ENCODE assay signal across 1 cellular context in the genomic region with DNA sequence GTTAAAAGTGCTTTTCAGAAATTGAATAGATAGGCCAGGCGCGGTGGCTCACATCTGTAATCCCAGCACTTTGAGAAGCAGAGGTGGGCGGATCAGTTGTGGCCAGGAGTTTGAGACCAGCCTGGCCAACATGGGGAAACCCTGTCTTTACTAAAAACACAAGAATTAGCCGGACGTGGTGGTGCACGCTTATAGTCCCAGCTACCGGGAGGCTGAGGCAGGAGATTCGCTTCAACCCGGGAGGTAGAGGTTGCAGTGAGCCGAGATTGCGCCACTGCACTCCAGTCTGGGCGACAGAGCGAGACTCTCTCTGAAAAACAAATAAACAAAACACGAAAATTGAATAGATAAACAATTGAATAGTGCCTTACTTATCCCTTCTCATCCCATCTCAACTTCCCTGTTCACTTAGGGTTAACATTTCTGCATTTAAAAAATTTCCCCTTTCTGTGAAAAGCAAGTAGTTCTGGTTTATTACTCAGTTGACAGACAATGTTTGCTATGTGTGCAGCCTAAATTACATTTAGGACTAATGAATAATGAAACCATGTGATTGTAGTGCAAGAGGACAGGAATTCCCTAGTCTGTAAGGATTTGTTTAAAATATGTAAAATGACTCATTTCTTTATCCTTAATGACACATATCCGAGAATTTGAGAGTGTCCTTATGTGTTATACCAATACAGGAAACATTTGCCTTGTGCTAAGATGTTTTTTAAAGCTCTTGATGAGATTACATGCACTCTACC.
TF ChIP-seq lines count a peak whose summit lies in the region.

No MANE protein-coding gene starts in this region.

TF ChIP-seq in GM12878, 131 proteins besides CTCF, POLR2A, EP300 and RAD21 (continued from another document):
- TF ChIP-seq, protein P1, sequence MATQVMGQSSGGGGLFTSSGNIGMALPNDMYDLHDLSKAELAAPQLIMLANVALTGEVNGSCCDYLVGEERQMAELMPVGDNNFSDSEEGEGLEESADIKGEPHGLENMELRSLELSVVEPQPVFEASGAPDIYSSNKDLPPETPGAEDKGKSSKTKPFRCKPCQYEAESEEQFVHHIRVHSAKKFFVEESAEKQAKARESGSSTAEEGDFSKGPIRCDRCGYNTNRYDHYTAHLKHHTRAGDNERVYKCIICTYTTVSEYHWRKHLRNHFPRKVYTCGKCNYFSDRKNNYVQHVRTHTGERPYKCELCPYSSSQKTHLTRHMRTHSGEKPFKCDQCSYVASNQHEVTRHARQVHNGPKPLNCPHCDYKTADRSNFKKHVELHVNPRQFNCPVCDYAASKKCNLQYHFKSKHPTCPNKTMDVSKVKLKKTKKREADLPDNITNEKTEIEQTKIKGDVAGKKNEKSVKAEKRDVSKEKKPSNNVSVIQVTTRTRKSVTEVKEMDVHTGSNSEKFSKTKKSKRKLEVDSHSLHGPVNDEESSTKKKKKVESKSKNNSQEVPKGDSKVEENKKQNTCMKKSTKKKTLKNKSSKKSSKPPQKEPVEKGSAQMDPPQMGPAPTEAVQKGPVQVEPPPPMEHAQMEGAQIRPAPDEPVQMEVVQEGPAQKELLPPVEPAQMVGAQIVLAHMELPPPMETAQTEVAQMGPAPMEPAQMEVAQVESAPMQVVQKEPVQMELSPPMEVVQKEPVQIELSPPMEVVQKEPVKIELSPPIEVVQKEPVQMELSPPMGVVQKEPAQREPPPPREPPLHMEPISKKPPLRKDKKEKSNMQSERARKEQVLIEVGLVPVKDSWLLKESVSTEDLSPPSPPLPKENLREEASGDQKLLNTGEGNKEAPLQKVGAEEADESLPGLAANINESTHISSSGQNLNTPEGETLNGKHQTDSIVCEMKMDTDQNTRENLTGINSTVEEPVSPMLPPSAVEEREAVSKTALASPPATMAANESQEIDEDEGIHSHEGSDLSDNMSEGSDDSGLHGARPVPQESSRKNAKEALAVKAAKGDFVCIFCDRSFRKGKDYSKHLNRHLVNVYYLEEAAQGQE (IDR thresholded peaks at IDR 0.05; ENCODE audit: low read depth, low read length): no peak
- no peak for TF ChIP-seq STAT1 (conservative IDR thresholded peaks at IDR 0.05)
- TF ChIP-seq RAD51 (IDR thresholded peaks at IDR 0.05): no peak
- TF ChIP-seq YBX1 (IDR thresholded peaks at IDR 0.05): no peak
- TF ChIP-seq SRF (IDR thresholded peaks at IDR 0.05; ENCODE audit: low read depth in 2 of 2, low read length in 2 of 2): no peak
- no peak for TF ChIP-seq MEF2A (IDR thresholded peaks at IDR 0.05; ENCODE audit: insufficient read depth, low read depth, low read length)
- no peak for TF ChIP-seq TBL1XR1 (IDR thresholded peaks at IDR 0.05; ENCODE audit: low read depth, low read length)
- no peak for TF ChIP-seq BMI1 (IDR thresholded peaks at IDR 0.05; ENCODE audit: borderline replicate concordance)
- no peak for TF ChIP-seq SPI1 (IDR thresholded peaks at IDR 0.05; ENCODE audit: borderline replicate concordance, insufficient read depth, low read depth, low read length)
- TF ChIP-seq KLF5 (IDR thresholded peaks at IDR 0.05; ENCODE audit: partially characterized antibody): no peak
- TF ChIP-seq, protein P2, sequence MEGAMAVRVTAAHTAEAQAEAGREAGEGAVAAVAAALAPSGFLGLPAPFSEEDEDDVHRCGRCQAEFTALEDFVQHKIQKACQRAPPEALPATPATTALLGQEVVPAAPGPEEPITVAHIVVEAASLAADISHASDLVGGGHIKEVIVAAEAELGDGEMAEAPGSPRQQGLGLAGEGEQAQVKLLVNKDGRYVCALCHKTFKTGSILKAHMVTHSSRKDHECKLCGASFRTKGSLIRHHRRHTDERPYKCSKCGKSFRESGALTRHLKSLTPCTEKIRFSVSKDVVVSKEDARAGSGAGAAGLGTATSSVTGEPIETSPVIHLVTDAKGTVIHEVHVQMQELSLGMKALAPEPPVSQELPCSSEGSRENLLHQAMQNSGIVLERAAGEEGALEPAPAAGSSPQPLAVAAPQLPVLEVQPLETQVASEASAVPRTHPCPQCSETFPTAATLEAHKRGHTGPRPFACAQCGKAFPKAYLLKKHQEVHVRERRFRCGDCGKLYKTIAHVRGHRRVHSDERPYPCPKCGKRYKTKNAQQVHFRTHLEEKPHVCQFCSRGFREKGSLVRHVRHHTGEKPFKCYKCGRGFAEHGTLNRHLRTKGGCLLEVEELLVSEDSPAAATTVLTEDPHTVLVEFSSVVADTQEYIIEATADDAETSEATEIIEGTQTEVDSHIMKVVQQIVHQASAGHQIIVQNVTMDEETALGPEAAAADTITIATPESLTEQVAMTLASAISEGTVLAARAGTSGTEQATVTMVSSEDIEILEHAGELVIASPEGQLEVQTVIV (IDR thresholded peaks at IDR 0.05; ENCODE audit: borderline replicate concordance, partially characterized antibody): no peak
- TF ChIP-seq ZNF622 (IDR thresholded peaks at IDR 0.05): no peak
- no peak for TF ChIP-seq WRNIP1 (IDR thresholded peaks at IDR 0.05; ENCODE audit: borderline replicate concordance, low read depth, low read length)
- TF ChIP-seq, protein P3, sequence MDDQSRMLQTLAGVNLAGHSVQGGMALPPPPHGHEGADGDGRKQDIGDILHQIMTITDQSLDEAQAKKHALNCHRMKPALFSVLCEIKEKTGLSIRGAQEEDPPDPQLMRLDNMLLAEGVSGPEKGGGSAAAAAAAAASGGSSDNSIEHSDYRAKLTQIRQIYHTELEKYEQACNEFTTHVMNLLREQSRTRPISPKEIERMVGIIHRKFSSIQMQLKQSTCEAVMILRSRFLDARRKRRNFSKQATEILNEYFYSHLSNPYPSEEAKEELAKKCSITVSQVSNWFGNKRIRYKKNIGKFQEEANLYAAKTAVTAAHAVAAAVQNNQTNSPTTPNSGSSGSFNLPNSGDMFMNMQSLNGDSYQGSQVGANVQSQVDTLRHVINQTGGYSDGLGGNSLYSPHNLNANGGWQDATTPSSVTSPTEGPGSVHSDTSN (IDR thresholded peaks at IDR 0.05; ENCODE audit: insufficient replicate concordance, low read depth, low read length): no peak
- TF ChIP-seq NBN (IDR thresholded peaks at IDR 0.05): peak; percentile 49; the same call in 1 of the 2 replicates
- TF ChIP-seq NR2C1 (IDR thresholded peaks at IDR 0.05): no peak
- TF ChIP-seq, protein P4, sequence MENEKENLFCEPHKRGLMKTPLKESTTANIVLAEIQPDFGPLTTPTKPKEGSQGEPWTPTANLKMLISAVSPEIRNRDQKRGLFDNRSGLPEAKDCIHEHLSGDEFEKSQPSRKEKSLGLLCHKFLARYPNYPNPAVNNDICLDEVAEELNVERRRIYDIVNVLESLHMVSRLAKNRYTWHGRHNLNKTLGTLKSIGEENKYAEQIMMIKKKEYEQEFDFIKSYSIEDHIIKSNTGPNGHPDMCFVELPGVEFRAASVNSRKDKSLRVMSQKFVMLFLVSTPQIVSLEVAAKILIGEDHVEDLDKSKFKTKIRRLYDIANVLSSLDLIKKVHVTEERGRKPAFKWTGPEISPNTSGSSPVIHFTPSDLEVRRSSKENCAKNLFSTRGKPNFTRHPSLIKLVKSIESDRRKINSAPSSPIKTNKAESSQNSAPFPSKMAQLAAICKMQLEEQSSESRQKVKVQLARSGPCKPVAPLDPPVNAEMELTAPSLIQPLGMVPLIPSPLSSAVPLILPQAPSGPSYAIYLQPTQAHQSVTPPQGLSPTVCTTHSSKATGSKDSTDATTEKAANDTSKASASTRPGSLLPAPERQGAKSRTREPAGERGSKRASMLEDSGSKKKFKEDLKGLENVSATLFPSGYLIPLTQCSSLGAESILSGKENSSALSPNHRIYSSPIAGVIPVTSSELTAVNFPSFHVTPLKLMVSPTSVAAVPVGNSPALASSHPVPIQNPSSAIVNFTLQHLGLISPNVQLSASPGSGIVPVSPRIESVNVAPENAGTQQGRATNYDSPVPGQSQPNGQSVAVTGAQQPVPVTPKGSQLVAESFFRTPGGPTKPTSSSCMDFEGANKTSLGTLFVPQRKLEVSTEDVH (IDR thresholded peaks at IDR 0.05; ENCODE audit: low read depth, partially characterized antibody): no peak
- no peak for TF ChIP-seq FOXK2 (IDR thresholded peaks at IDR 0.05)
- no peak for TF ChIP-seq TCF12 (IDR thresholded peaks at IDR 0.05; ENCODE audit: low read depth, low read length)
- TF ChIP-seq, protein P5, sequence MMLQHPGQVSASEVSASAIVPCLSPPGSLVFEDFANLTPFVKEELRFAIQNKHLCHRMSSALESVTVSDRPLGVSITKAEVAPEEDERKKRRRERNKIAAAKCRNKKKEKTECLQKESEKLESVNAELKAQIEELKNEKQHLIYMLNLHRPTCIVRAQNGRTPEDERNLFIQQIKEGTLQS (IDR thresholded peaks at IDR 0.05; ENCODE audit: borderline replicate concordance, extremely low read depth, low read depth, low read length): no peak
- no peak for TF ChIP-seq TCF3 (IDR thresholded peaks at IDR 0.05; ENCODE audit: borderline replicate concordance, insufficient read depth, low read depth, low read length)
- no peak for TF ChIP-seq NR2C2 (IDR thresholded peaks at IDR 0.05; ENCODE audit: borderline replicate concordance, control insufficient read depth, insufficient read length, low read depth)
- peak; percentile 54 for TF ChIP-seq RUNX3 (IDR thresholded peaks at IDR 0.05; ENCODE audit: low read length)
- no peak for TF ChIP-seq SREBF1 (IDR thresholded peaks at IDR 0.05; ENCODE audit: low read length)
- no peak for TF ChIP-seq SUZ12 (IDR thresholded peaks at IDR 0.05; ENCODE audit: unreplicated experiment)
- TF ChIP-seq HDAC2 (IDR thresholded peaks at IDR 0.05): no peak
- TF ChIP-seq, protein P6, sequence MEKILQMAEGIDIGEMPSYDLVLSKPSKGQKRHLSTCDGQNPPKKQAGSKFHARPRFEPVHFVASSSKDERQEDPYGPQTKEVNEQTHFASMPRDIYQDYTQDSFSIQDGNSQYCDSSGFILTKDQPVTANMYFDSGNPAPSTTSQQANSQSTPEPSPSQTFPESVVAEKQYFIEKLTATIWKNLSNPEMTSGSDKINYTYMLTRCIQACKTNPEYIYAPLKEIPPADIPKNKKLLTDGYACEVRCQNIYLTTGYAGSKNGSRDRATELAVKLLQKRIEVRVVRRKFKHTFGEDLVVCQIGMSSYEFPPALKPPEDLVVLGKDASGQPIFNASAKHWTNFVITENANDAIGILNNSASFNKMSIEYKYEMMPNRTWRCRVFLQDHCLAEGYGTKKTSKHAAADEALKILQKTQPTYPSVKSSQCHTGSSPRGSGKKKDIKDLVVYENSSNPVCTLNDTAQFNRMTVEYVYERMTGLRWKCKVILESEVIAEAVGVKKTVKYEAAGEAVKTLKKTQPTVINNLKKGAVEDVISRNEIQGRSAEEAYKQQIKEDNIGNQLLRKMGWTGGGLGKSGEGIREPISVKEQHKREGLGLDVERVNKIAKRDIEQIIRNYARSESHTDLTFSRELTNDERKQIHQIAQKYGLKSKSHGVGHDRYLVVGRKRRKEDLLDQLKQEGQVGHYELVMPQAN (conservative IDR thresholded peaks at IDR 0.05): no peak
- TF ChIP-seq, protein P7, sequence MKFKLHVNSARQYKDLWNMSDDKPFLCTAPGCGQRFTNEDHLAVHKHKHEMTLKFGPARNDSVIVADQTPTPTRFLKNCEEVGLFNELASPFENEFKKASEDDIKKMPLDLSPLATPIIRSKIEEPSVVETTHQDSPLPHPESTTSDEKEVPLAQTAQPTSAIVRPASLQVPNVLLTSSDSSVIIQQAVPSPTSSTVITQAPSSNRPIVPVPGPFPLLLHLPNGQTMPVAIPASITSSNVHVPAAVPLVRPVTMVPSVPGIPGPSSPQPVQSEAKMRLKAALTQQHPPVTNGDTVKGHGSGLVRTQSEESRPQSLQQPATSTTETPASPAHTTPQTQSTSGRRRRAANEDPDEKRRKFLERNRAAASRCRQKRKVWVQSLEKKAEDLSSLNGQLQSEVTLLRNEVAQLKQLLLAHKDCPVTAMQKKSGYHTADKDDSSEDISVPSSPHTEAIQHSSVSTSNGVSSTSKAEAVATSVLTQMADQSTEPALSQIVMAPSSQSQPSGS (IDR thresholded peaks at IDR 0.05; ENCODE audit: low read length): 0 out of 2 replicates have a peak, but pooled peaks have one; percentile 28
- TF ChIP-seq RB1 (IDR thresholded peaks at IDR 0.05; ENCODE audit: borderline replicate concordance): no peak
- no peak for TF ChIP-seq SIN3A (IDR thresholded peaks at IDR 0.05; ENCODE audit: low read depth, low read length)
- TF ChIP-seq HDAC6 (IDR thresholded peaks at IDR 0.05; ENCODE audit: unreplicated experiment): no peak
- TF ChIP-seq HDGF (IDR thresholded peaks at IDR 0.05): 0 out of 2 replicates have a peak, but pooled peaks have one; percentile 35
- no peak for TF ChIP-seq SMC3 (IDR thresholded peaks at IDR 0.05; ENCODE audit: borderline replicate concordance, low read length)
TF ChIP-seq in GM12878: peak in this region for 9.
